In genomic region chr6:117668736-117669135, GRCh38 we compare ENCODE assay signal across 18 cellular contexts.
A peak's percentile ranks its signal among the peaks of the same experiment; 100 is the strongest.
DNase-seq lines count a peak whose midpoint lies in the region; TF ChIP-seq lines count a peak whose summit lies in the region.
"Had no signal": no experiment of that assay in that cellular context is flagged by ENCODE, and none has a peak within 500 bp of the region (broad histone marks: within the 10 kb centered on the region; RNA-seq: fewer than 3 reads in every experiment).

No MANE protein-coding gene starts in this region.

- intact Hi-C loops in tibial artery (cut with DNase I; ENCODE audit: low total_unique reads): no loop called here

- TF ChIP-seq CTCF in HEK293 (tag by site-specific recombination; IDR thresholded peaks at IDR 0.05): no peak
- TF ChIP-seq CTCF in tibial artery (IDR thresholded peaks at IDR 0.05): no peak

- H3K4me3 ChIP-seq in HEK293 (ENCODE audit: low read depth, low read length) (no peak overlapping the region), tibial artery (no peak overlapping the region)

- no peaks in the 10 kb centered on the region for H3K27me3 Mint-ChIP-seq in activated naive CD4-positive, alpha-beta T cell treated with anti-CD3 and anti-CD28 coated beads, Interleukin-2, amount 10 ng/mL, durations not matched to agents 7 days and 5 days

- H3K4me3 Mint-ChIP-seq in activated naive CD4-positive, alpha-beta T cell treated with anti-CD3 and anti-CD28 coated beads, Interleukin-2, amount 10 ng/mL, durations not matched to agents 7 days and 5 days: no peak overlapping the region
- H3K4me3 Mint-ChIP-seq: CD4-positive, alpha-beta memory T cell; H9; HFFc6 had no signal

- no peak overlapping the region for H3K27ac ChIP-seq in HEK293 (ENCODE audit: extremely low read depth, low read depth, low read length)
- H3K27ac ChIP-seq in caudate nucleus (ENCODE audit: low read depth, low read length): peak overlapping the region; percentile 30
- no peak overlapping the region for H3K27ac ChIP-seq in tibial artery
- H3K27ac ChIP-seq: C4-2B, HL-60 had no signal

- no peaks in the 10 kb centered on the region for H3K36me3 Mint-ChIP-seq in activated naive CD4-positive, alpha-beta T cell treated with anti-CD3 and anti-CD28 coated beads, Interleukin-2, amount 10 ng/mL, durations not matched to agents 7 days and 5 days
- H3K36me3 Mint-ChIP-seq: CD4-positive, alpha-beta memory T cell had no signal

- H3K36me3 ChIP-seq in HEK293 (ENCODE audit: control insufficient read depth in 2 of 2, insufficient read depth in 1 of 2, low read length in 2 of 2): no peaks in the 10 kb centered on the region
- no peaks in the 10 kb centered on the region for H3K36me3 ChIP-seq in tibial artery
- H3K36me3 ChIP-seq: BE2C had no signal

- H3K27ac Mint-ChIP-seq in activated naive CD4-positive, alpha-beta T cell treated with anti-CD3 and anti-CD28 coated beads, Interleukin-2, amount 10 ng/mL, durations not matched to agents 7 days and 5 days: no peak overlapping the region
- H3K27ac Mint-ChIP-seq: CD4-positive, alpha-beta memory T cell; H9; HFFc6 had no signal

- H3K9me3 Mint-ChIP-seq in activated naive CD4-positive, alpha-beta T cell treated with anti-CD3 and anti-CD28 coated beads, Interleukin-2, amount 10 ng/mL, durations not matched to agents 7 days and 5 days: no peaks in the 10 kb centered on the region
- H3K9me3 Mint-ChIP-seq: CD4-positive, alpha-beta memory T cell; HFFc6 had no signal

- H3K9me3 ChIP-seq in HEK293 (ENCODE audit: control insufficient read depth, insufficient read depth, low read depth, low read length): no peaks in the 10 kb centered on the region
- H3K9me3 ChIP-seq in tibial artery: no peaks in the 10 kb centered on the region
- H3K9me3 ChIP-seq: BE2C had no signal

- no peaks in the 10 kb centered on the region for H3K4me1 ChIP-seq in HEK293 (ENCODE audit: control insufficient read depth, insufficient read depth, low read length)
- H3K4me1 ChIP-seq in tibial artery: no peaks in the 10 kb centered on the region
- H3K4me1 ChIP-seq: BE2C had no signal

- DNase-seq in caudate nucleus (lab: John Stamatoyannopoulos, UW) (no peak), medulla oblongata (ENCODE audit: extremely low spot score) (peak; percentile 41), activated T-cell treated with anti-CD3 and anti-CD28 coated beads for 4 hours (no peak), tibial artery (no peak), cortex of kidney (lab: John Stamatoyannopoulos, UW) (no peak)
- DNase-seq in activated naive CD4-positive, alpha-beta T cell treated with anti-CD3 and anti-CD28 coated beads, Interleukin-2, amount 10 ng/mL, durations not matched to agents 7 days and 5 days: no peak
- DNase-seq: BE2C; CD4-positive, alpha-beta memory T cell; COR-L47; DMS153; DMS79 treated with DMSO at 0.1 percent for 48 hours; EL; GOT3; H9; HFFc6 had no signal

- CTCF ChIA-PET in HEK293 (lab: Yijun Ruan, JAX): interaction anchor here (1.1 kb wide), 1 partner anchor 64 kb away, joined by 3 read pairs; no protein-coding TSS in a partner anchor
- CTCF ChIA-PET in activated naive CD4-positive, alpha-beta T cell treated with anti-CD3 and anti-CD28 coated beads, Interleukin-2, amount 10 ng/mL, durations not matched to agents 7 days and 5 days (lab: Charles Lee): no interaction called here

- POLR2A ChIA-PET in HEK293 (lab: Yijun Ruan, JAX): no interaction called here

- H3K4me1 Mint-ChIP-seq in activated naive CD4-positive, alpha-beta T cell treated with anti-CD3 and anti-CD28 coated beads, Interleukin-2, amount 10 ng/mL, durations not matched to agents 7 days and 5 days: peaks cover 2% of the 10 kb centered on the region

- H3K27me3 ChIP-seq in tibial artery: no peaks in the 10 kb centered on the region
- H3K27me3 ChIP-seq: BE2C had no signal

TF ChIP-seq in HEK293, 187 proteins besides CTCF, POLR2A, EP300 and RAD21:
- TF ChIP-seq SALL2 (tag by site-specific recombination; IDR thresholded peaks at IDR 0.05; ENCODE audit: borderline replicate concordance) (no peak), PATZ1 (tag by site-specific recombination; IDR thresholded peaks at IDR 0.05) (no peak), ZNF211 (tag by site-specific recombination; IDR thresholded peaks at IDR 0.05; ENCODE audit: low read depth) (peak; percentile 60; the same call in 1 of the 2 replicates)
TF ChIP-seq in HEK293: peak in this region for 1.
